Comparison of ENCODE assay signal across 25 cellular contexts in the genomic region with DNA sequence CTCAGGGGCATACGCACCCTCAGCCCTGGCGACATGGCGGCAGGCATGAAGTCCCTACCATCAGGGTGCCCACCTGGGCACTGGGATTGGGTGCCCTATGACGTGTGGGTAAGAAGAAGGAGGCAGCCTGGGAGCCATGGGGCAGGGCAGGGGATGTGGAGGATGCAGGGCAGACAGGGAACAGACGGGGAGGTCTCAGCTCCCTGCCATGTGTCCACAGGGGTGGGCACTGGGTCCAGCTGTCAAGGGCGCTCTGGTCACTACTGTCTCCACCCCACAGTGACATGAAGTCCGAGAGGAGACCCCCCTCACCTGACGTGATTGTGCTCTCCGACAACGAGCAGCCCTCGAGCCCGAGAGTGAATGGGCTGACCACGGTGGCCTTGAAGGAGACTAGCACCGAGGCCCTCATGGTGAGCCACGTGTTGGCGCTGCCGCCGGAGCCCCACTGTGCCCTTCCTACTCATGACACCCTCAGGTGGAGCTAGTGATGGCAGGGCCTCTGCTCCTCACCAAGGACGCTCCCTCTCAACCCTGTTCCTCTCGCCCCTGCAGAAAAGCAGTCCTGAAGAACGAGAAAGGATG.
"Had no signal": no experiment of that assay in that cellular context is flagged by ENCODE, and none has a peak within 500 bp of the region (broad histone marks: within the 10 kb centered on the region; RNA-seq: fewer than 3 reads in every experiment).

No MANE protein-coding gene starts in this region.

- H3K9ac ChIP-seq: SK-N-SH had no signal

- ATAC-seq: activated CD8-positive, alpha-beta T cell treated with anti-CD3 and anti-CD28 coated beads, Interleukin-2, amount 10 ng/mL, durations not matched to agents 7 days and 5 days; activated T-cell treated with anti-CD3 and anti-CD28 coated beads, Interleukin-2, amount 50 U/mL, for 4 hours; Right ventricle myocardium inferior had no signal

- H3K4me2 ChIP-seq: SK-N-SH had no signal

- H3K27ac Mint-ChIP-seq: activated CD8-positive, alpha-beta T cell treated with anti-CD3 and anti-CD28 coated beads, Interleukin-2, amount 10 ng/mL, durations not matched to agents 7 days and 5 days; activated naive CD8-positive, alpha-beta T cell treated with anti-CD3 and anti-CD28 coated beads, Interleukin-2, amount 10 ng/mL, durations not matched to agents 7 days and 5 days had no signal

- H3K4me3 Mint-ChIP-seq: activated CD8-positive, alpha-beta T cell treated with anti-CD3 and anti-CD28 coated beads, Interleukin-2, amount 10 ng/mL, durations not matched to agents 7 days and 5 days; activated naive CD8-positive, alpha-beta T cell treated with anti-CD3 and anti-CD28 coated beads, Interleukin-2, amount 10 ng/mL, durations not matched to agents 7 days and 5 days; activated T-cell treated with anti-CD3 and anti-CD28 coated beads, Interleukin-2, amount 50 U/mL, for 4 hours had no signal

- DNase-seq: activated CD4-positive, alpha-beta T cell treated with anti-CD3 and anti-CD28 coated beads for 48 hours; activated CD4-positive, alpha-beta T cell treated with anti-CD3 and anti-CD28 coated beads, Interleukin-2, amount 50 U/mL, for 4 hours; activated CD8-positive, alpha-beta memory T cell treated with anti-CD3 and anti-CD28 coated beads, Interleukin-2, amount 50 U/mL, for 48 hours; activated CD8-positive, alpha-beta T cell treated with anti-CD3 and anti-CD28 coated beads, Interleukin-2, amount 10 ng/mL, durations not matched to agents 7 days and 5 days; activated effector memory CD4-positive, alpha-beta T cell treated with anti-CD3 and anti-CD28 coated beads, Interleukin-2, amount 50 U/mL, for 16 hours; activated naive CD4-positive, alpha-beta T cell treated with Interleukin-2 at 50 U/mL for 16 hours; activated naive CD8-positive, alpha-beta T cell treated with anti-CD3 and anti-CD28 coated beads, Interleukin-2, amount 10 ng/mL, durations not matched to agents 7 days and 5 days; activated T-cell treated with anti-CD3 and anti-CD28 coated beads, Interleukin-2, amount 50 U/mL, for 4 hours; aorta; central memory CD4-positive, alpha-beta T cell; Kasumi-1; KBM-7; NCI-H1048; NCI-H146; NCI-H187 treated with DMSO at 0.1 percent for 48 hours; NCI-H2171; NCI-H2227 treated with DMSO at 0.1 percent for 48 hours; NCI-H446 treated with DMSO at 0.1 percent for 48 hours; NCI-H524 treated with DMSO at 0.1 percent for 48 hours; NCI-H748 treated with DMSO at 0.1 percent for 48 hours; SK-N-SH; T-helper 1 cell had no signal

- H3K27ac ChIP-seq: VCaP had no signal

- H3K9me3 ChIP-seq: SK-N-SH had no signal

- FAIRE-seq: bronchial epithelial cell had no signal

- H3K27me3 Mint-ChIP-seq: activated naive CD8-positive, alpha-beta T cell treated with anti-CD3 and anti-CD28 coated beads, Interleukin-2, amount 10 ng/mL, durations not matched to agents 7 days and 5 days had no signal

- H3K9me3 Mint-ChIP-seq: activated naive CD8-positive, alpha-beta T cell treated with anti-CD3 and anti-CD28 coated beads, Interleukin-2, amount 10 ng/mL, durations not matched to agents 7 days and 5 days; activated T-cell treated with anti-CD3 and anti-CD28 coated beads, Interleukin-2, amount 50 U/mL, for 4 hours had no signal
